In the genomic region with DNA sequence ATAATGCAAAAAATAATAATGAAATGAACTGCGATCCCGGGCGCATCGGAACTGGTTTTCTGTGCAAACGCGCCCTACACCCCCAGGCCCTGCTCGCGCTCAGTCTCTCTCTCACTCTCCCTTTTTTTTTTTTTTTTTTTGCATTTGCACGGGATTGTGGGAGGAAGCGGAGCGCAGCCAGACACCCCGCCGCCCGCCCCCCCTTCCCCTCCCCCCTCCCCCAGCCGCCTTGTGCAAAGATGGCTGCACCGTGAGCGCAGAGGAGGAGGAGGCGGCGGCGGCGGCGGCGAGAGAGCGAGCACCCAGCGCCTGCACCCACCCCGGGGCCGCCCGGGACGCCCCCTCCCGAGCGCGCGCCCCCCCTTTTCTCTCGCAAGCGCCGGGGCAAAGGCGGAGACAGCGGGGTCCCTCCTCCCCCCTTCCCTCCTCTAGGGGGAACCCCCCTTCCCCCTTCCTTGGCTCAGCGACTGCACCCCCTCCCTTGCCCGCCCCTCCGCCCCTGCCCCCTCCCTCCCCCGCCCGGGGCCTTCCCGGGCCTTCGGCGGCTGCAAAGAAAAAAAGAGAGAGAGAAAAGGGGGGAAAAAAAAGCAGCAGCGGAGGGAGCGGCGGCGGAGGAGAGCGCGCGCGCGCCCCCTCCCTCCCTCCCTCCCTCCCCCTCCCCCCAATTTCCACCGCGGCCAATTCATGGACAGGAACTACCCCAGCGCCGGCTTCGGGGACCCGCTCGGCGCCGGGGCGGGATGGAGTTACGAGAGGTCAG, we compare ENCODE assay signal across 8 cellular contexts. TPM values are rescaled to one million over a fixed set of nuclear protein-coding genes. Genes with fewer than 3 reads are reported as not detected.
DNase-seq lines count a peak whose midpoint lies in the region; ATAC-seq and TF ChIP-seq lines count a peak whose summit lies in the region.

A gene with protein sequence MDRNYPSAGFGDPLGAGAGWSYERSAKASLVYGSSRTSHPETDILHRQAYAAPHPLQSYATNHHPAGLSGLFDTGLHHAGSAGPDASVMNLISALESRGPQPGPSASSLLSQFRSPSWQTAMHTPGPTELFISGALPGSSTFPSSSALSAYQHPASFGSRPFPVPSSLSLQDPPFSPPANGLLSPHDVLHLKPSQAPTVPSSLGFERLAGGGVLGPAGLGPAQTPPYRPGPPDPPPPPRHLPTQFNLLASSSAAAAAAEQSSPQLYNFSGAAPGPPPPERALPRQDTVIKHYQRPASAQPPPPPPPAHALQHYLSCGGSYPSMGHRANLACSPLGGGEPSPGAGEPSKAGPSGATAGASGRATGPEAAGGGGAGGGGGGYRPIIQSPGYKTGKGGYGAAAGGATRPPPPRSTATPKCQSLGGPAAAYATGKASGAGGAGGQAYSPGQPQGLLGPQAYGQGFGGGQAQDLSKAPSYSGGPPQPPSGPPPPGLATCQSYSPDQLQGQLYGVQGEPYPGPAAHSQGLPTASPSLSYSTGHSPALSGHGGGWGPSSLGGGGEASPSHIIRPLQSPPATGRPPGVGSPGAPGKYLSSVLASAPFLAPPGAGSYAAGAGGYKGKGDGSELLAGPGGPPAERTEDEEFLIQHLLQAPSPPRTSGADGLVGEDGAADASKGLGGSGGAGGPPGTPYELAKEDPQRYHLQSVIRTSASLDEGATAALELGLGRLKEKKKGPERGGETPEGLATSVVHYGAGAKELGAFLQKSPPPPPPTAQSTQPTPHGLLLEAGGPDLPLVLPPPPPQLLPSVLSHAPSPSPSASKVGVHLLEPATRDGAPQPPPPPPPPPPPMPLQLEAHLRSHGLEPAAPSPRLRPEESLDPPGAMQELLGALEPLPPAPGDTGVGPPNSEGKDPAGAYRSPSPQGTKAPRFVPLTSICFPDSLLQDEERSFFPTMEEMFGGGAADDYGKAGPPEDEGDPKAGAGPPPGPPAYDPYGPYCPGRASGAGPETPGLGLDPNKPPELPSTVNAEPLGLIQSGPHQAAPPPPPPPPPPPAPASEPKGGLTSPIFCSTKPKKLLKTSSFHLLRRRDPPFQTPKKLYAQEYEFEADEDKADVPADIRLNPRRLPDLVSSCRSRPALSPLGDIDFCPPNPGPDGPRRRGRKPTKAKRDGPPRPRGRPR (N-terminal part only) (plus strand): TSS at position 212 of the 760 bp plus-strand sequence. CDS start 473 bp downstream, at position 685.

- H3K27me3 Mint-ChIP-seq in Caco-2 (ENCODE audit: insufficient read depth, unreplicated experiment) = no peaks in the 10 kb centered on the region

- peak within 1 kb of the TSS; percentile 74 for H3K4me3 Mint-ChIP-seq in Caco-2 (ENCODE audit: unreplicated experiment)

- H3K9me2 ChIP-seq in OCI-LY1 (ENCODE audit: low read depth, low read length) = no peaks in the 10 kb centered on the region

- BruUV-seq in Caco-2 (replicated peaks; lab: Mats Ljungman, UMichigan) = no TSS peak

- CTCF ChIA-PET in Caco-2 (lab: Charles Lee) = interaction anchor here (2.4 kb wide), 1 partner anchor 49 kb away, joined by 9 read pairs; a partner anchor contains a TSS

- H3K27me3 ChIP-seq in Caco-2 (replicated peaks; ENCODE audit: control insufficient read depth, insufficient read depth, low read length) (no peaks in the 10 kb centered on the region), HUES48 (ENCODE audit: control insufficient read depth, insufficient read depth, low read length) (no peaks in the 10 kb centered on the region), OCI-LY1 (ENCODE audit: insufficient read depth, low read length) (no peaks in the 10 kb centered on the region)

- peaks cover 5% of the 10 kb centered on the region; the same call in 1 of the 2 replicates for H3K79me2 ChIP-seq in OCI-LY1 (ENCODE audit: insufficient read depth, low read length)

- POLR2A ChIA-PET in Caco-2 (lab: Charles Lee) = interaction anchor here (0.7 to 1.6 kb wide), 6 partner anchors 11 to 122 kb away, joined by 5 to 18 read pairs (median 10); a partner anchor contains a TSS

- H3K36me3 ChIP-seq in Caco-2 (ENCODE audit: control insufficient read depth, insufficient read depth, low read length) = peaks cover 1% of the 10 kb centered on the region
- H3K36me3 ChIP-seq in HUES48 (ENCODE audit: control insufficient read depth, insufficient read depth, low read length) = peaks cover 22% of the 10 kb centered on the region
- H3K36me3 ChIP-seq in OCI-LY1 (ENCODE audit: insufficient read depth, low read length) = peaks cover 21% of the 10 kb centered on the region
- H3K36me3 ChIP-seq in mesodermal cell (ENCODE audit: control insufficient read depth, insufficient read depth, low read length) = peaks cover 24% of the 10 kb centered on the region

- H3K9me3 Mint-ChIP-seq in Caco-2 (ENCODE audit: unreplicated experiment) = no peaks in the 10 kb centered on the region

- peak within 1 kb of the TSS; percentile 90 for H3K9ac ChIP-seq in HUES48 (ENCODE audit: low read depth, low read length)
- peak within 1 kb of the TSS; percentile 85 for H3K9ac ChIP-seq in OCI-LY1 (ENCODE audit: low read length)

- DNase-seq in Caco-2 = peak; percentile 71 to 72
- DNase-seq in activated T-cell treated with anti-CD3 and anti-CD28 coated beads for 4 hours = peak; percentile 60
- DNase-seq in epidermal melanocyte (ENCODE audit: insufficient read length, low spot score) = peak; percentile 85
- DNase-seq in stimulated activated CD8-positive, alpha-beta memory T cell treated with anti-CD3 and anti-CD28 coated beads, Interleukin-7, amount 100 ng/mL, for 24 hours (ENCODE audit: low read depth) = peak; percentile 33

- WGBS in mesodermal cell (ENCODE audit: insufficient coverage in 2 of 2), 2 experiments = 0% methylated on average over 6 to 11 of the region's 66 CpGs

- H3K9me3 ChIP-seq in Caco-2 = no peaks in the 10 kb centered on the region
- no peaks in the 10 kb centered on the region for H3K9me3 ChIP-seq in HUES48 (ENCODE audit: control insufficient read depth, insufficient read depth, low read length)
- no peaks in the 10 kb centered on the region for H3K9me3 ChIP-seq in OCI-LY1 (ENCODE audit: low read length)
- H3K9me3 ChIP-seq in mesodermal cell (ENCODE audit: control insufficient read depth, low read length) = no peaks in the 10 kb centered on the region

- H2AFZ ChIP-seq in OCI-LY1 (ENCODE audit: low read length) = no peak within 1 kb of the TSS

- peak within 1 kb of the TSS; percentile 99 for H3K4me3 ChIP-seq in Caco-2 (ENCODE audit: low read depth, low read length)
- H3K4me3 ChIP-seq in HUES48 (ENCODE audit: low read depth, low read length) = peak within 1 kb of the TSS; percentile 75
- peak within 1 kb of the TSS; percentile 96 for H3K4me3 ChIP-seq in OCI-LY1 (ENCODE audit: low read depth, low read length, poor library complexity, severe bottlenecking)
- H3K4me3 ChIP-seq in mesodermal cell (ENCODE audit: extremely low read depth, insufficient read depth, low read length, poor library complexity, severe bottlenecking) = peak within 1 kb of the TSS; percentile 93

- H3K4me1 ChIP-seq in Caco-2 = peaks cover 10% of the 10 kb centered on the region
- H3K4me1 ChIP-seq in HUES48 (ENCODE audit: control insufficient read depth, insufficient read depth, low read length) = peaks cover 6% of the 10 kb centered on the region
- peaks cover 6% of the 10 kb centered on the region for H3K4me1 ChIP-seq in OCI-LY1 (ENCODE audit: insufficient read depth, low read length, severe bottlenecking)
- H3K4me1 ChIP-seq in mesodermal cell (ENCODE audit: control insufficient read depth, insufficient read depth, low read length, poor library complexity, severe bottlenecking) = peaks cover 5% of the 10 kb centered on the region

- ATAC-seq in HG02870 (IDR thresholded peaks at IDR 0.05; ENCODE audit: unreplicated experiment) = no peak

- no peaks in the 10 kb centered on the region for H3F3A ChIP-seq in OCI-LY1 (ENCODE audit: insufficient read depth, low read length)

- intact Hi-C loops in Caco-2 (cut with micrococcal nuclease; ENCODE audit: unreplicated experiment) = loop anchor here (1.0 kb wide), 2 partner anchors 11 to 49 kb away; a partner anchor contains a TSS

- H3K27ac ChIP-seq in HUES48 (ENCODE audit: low read depth, low read length) = peak within 1 kb of the TSS; percentile 99
- peak within 1 kb of the TSS; percentile 88 for H3K27ac ChIP-seq in OCI-LY1 (ENCODE audit: low read depth, low read length, poor library complexity, severe bottlenecking)
- H3K27ac ChIP-seq in mesodermal cell (ENCODE audit: low read depth, low read length, severe bottlenecking) = peak within 1 kb of the TSS; percentile 86

- no peaks in the 10 kb centered on the region for H4K20me1 ChIP-seq in OCI-LY1 (ENCODE audit: insufficient read depth, low read length)

- peak within 1 kb of the TSS; percentile 82 for H3K27ac Mint-ChIP-seq in Caco-2 (ENCODE audit: unreplicated experiment)

- no peak for TF ChIP-seq CTCF in Caco-2 (IDR thresholded peaks at IDR 0.05; ENCODE audit: insufficient read depth in 1 of 2, low read depth in 1 of 2, low read length in 1 of 2, severe bottlenecking in 1 of 2, unreplicated experiment in 1 of 2)
- TF ChIP-seq CTCF in OCI-LY1 (IDR thresholded peaks at IDR 0.05; ENCODE audit: low read length) = no peak

- H3K4me2 ChIP-seq in OCI-LY1 (ENCODE audit: low read length) = peak within 1 kb of the TSS; percentile 71

- H3K4me1 Mint-ChIP-seq in Caco-2 (ENCODE audit: low read depth, unreplicated experiment) = peaks cover 29% of the 10 kb centered on the region

- peaks cover 28% of the 10 kb centered on the region for H3K36me3 Mint-ChIP-seq in Caco-2 (ENCODE audit: insufficient read depth, unreplicated experiment)

RNA-seq across cellular contexts. Expression of the gene that starts here (rescaled TPM):
- total RNA-seq in Caco-2 (2022) = 38.8 and 40.5 TPM in 2 replicates
- 23.4 TPM for polyA plus RNA-seq in mesodermal cell (2013, experiment 1 of 2)
- 18.2 TPM for polyA plus RNA-seq in mesodermal cell (2013, experiment 2 of 2)

Comparison
In these comparisons a context has a peak if more than half of its experiments do, and no peak if none do; other contexts are left out.
1. DNase-seq: peak in every context shown above with its lines; median percentile 85 in epidermal melanocyte; 72 in Caco-2; 60 in activated T-cell treated with anti-CD3 and anti-CD28 coated beads for 4 hours; 33 in stimulated activated CD8-positive, alpha-beta memory T cell treated with anti-CD3 and anti-CD28 coated beads, Interleukin-7, amount 100 ng/mL, for 24 hours.